In genomic region chr11:43861141-43861540, GRCh38 we compare ENCODE assay signal across 38 cellular contexts.
"Had no signal": no experiment of that assay in that cellular context is flagged by ENCODE, and none has a peak within 500 bp of the region (broad histone marks: within the 10 kb centered on the region; RNA-seq: fewer than 3 reads in every experiment).

No MANE protein-coding gene starts in this region.

- H3K4me1 ChIP-seq: adrenal gland, ascending aorta, body of pancreas, breast epithelium had no signal

- H3K4me3 Mint-ChIP-seq: activated naive CD4-positive, alpha-beta T cell treated with anti-CD3 and anti-CD28 coated beads for 36 hours; activated naive CD4-positive, alpha-beta T cell treated with anti-CD3 and anti-CD28 coated beads, Interleukin-2, amount 10 ng/mL, durations not matched to agents 7 days and 5 days; activated naive CD8-positive, alpha-beta T cell; activated naive CD8-positive, alpha-beta T cell treated with anti-CD3 and anti-CD28 coated beads for 36 hours; activated naive CD8-positive, alpha-beta T cell treated with anti-CD3 and anti-CD28 coated beads, Interleukin-2, amount 10 ng/mL, durations not matched to agents 7 days and 5 days; activated naive CD8-positive, alpha-beta T cell treated with anti-CD3 and anti-CD28 coated beads, Interleukin-2, amount 50 U/mL, for 24 hours; activated T-cell treated with anti-CD3 and anti-CD28 coated beads, Interleukin-2, amount 50 U/mL, for 24 hours; activated T-cell treated with anti-CD3 and anti-CD28 coated beads, Interleukin-2, amount 50 U/mL, for 4 hours; activated T-cell treated with anti-CD3 and anti-CD28 coated beads, Interleukin-2, amount 50 U/mL, for 72 hours; activated T-helper 1 cell treated with anti-CD3 and anti-CD28 coated beads, Interleukin-12 subunit alpha, Interleukin-12 subunit beta, Interleukin-2, Interleukin-4 antibody, amounts not matched to agents 30 ng/mL and 10 ng/mL and 1 ng/mL, durations not matched to agents 14 hours and 24 hours and 36 hours; activated T-helper 17 cell treated with anti-CD3 and anti-CD28 coated beads, Interleukin-2, amount 50 U/mL, for 72 hours; brain; central memory CD8-positive, alpha-beta T cell had no signal

- H3K36me3 ChIP-seq: ascending aorta, brain microvascular endothelial cell, breast epithelium, cardiac muscle cell had no signal

- H3K9me3 ChIP-seq: adrenal gland, ascending aorta had no signal

- H3K9me3 Mint-ChIP-seq: central memory CD8-positive, alpha-beta T cell had no signal

- H3K27ac Mint-ChIP-seq: activated naive CD4-positive, alpha-beta T cell treated with anti-CD3 and anti-CD28 coated beads for 36 hours; activated naive CD4-positive, alpha-beta T cell treated with anti-CD3 and anti-CD28 coated beads, Interleukin-2, amount 10 ng/mL, durations not matched to agents 7 days and 5 days; activated naive CD8-positive, alpha-beta T cell; activated naive CD8-positive, alpha-beta T cell treated with anti-CD3 and anti-CD28 coated beads for 36 hours; activated naive CD8-positive, alpha-beta T cell treated with anti-CD3 and anti-CD28 coated beads, Interleukin-2, amount 10 ng/mL, durations not matched to agents 7 days and 5 days; activated naive CD8-positive, alpha-beta T cell treated with anti-CD3 and anti-CD28 coated beads, Interleukin-2, amount 50 U/mL, for 24 hours; activated T-cell treated with anti-CD3 and anti-CD28 coated beads, Interleukin-2, amount 50 U/mL, for 24 hours; activated T-cell treated with anti-CD3 and anti-CD28 coated beads, Interleukin-2, amount 50 U/mL, for 72 hours; activated T-helper 1 cell treated with anti-CD3 and anti-CD28 coated beads, Interleukin-12 subunit alpha, Interleukin-12 subunit beta, Interleukin-2, Interleukin-4 antibody, amounts not matched to agents 30 ng/mL and 10 ng/mL and 1 ng/mL, durations not matched to agents 14 hours and 24 hours and 36 hours; activated T-helper 17 cell treated with anti-CD3 and anti-CD28 coated beads, Interleukin-2, amount 50 U/mL, for 72 hours; activated T-helper 2 cell treated with anti-CD3 and anti-CD28 coated beads, Interferon-gamma antibody, Interleukin-2, Interleukin-4, amounts not matched to agents 10 μg/mL and 5 μg/mL and 100 μg/mL, durations not matched to agents 14 hours and 24 hours and 36 hours; brain had no signal

- DNase-seq: activated effector memory CD4-positive, alpha-beta T cell treated with anti-CD3 and anti-CD28 coated beads, Interleukin-2, amount 50 U/mL, for 16 hours; activated effector memory CD4-positive, alpha-beta T cell treated with Interleukin-2 at 50 U/mL for 16 hours; activated gamma-delta T cell; activated gamma-delta T cell treated with Interleukin-2 at 50 U/mL for 16 hours; activated naive CD4-positive, alpha-beta T cell; activated naive CD4-positive, alpha-beta T cell treated with anti-CD3 and anti-CD28 coated beads for 36 hours; activated naive CD4-positive, alpha-beta T cell treated with anti-CD3 and anti-CD28 coated beads, Interleukin-2, amount 10 ng/mL, durations not matched to agents 7 days and 5 days; activated naive CD4-positive, alpha-beta T cell treated with anti-CD3 and anti-CD28 coated beads, Interleukin-2, amount 50 U/mL, for 16 hours; activated naive CD4-positive, alpha-beta T cell treated with Interleukin-2 at 50 U/mL for 16 hours; activated naive CD8-positive, alpha-beta T cell treated with anti-CD3 and anti-CD28 coated beads for 36 hours; activated naive CD8-positive, alpha-beta T cell treated with anti-CD3 and anti-CD28 coated beads, Interleukin-2, amount 10 ng/mL, durations not matched to agents 7 days and 5 days; activated naive CD8-positive, alpha-beta T cell treated with anti-CD3 and anti-CD28 coated beads, Interleukin-2, amount 50 U/mL, for 24 hours; activated T-cell treated with anti-CD3 and anti-CD28 coated beads, Interleukin-2, amount 50 U/mL, for 1 hour; activated T-cell treated with anti-CD3 and anti-CD28 coated beads, Interleukin-2, amount 50 U/mL, for 24 hours; activated T-cell treated with anti-CD3 and anti-CD28 coated beads, Interleukin-2, amount 50 U/mL, for 4 hours; activated T-cell treated with anti-CD3 and anti-CD28 coated beads, Interleukin-2, amount 50 U/mL, for 48 hours; activated T-cell treated with anti-CD3 and anti-CD28 coated beads, Interleukin-2, amount 50 U/mL, for 72 hours; adrenal gland; amniotic stem cell; amygdala; anterior cingulate cortex; aorta; body of pancreas; brain microvascular endothelial cell; caudate nucleus; central memory CD4-positive, alpha-beta T cell; cerebellar nuclear complex had no signal

- H3K27ac ChIP-seq: adrenal gland, ascending aorta, body of pancreas, brain microvascular endothelial cell, breast epithelium, cardiac muscle cell had no signal

- FAIRE-seq: astrocyte, bronchial epithelial cell had no signal

- H3K27me3 Mint-ChIP-seq: activated naive CD8-positive, alpha-beta T cell had no signal

- H3K27me3 ChIP-seq: adrenal gland, ascending aorta, body of pancreas, brain microvascular endothelial cell, breast epithelium, cardiac muscle cell had no signal

- H3K4me3 ChIP-seq: adrenal gland, ascending aorta, body of pancreas, breast epithelium, cardiac muscle cell had no signal

- H3K4me1 Mint-ChIP-seq: activated naive CD4-positive, alpha-beta T cell treated with anti-CD3 and anti-CD28 coated beads, Interleukin-2, amount 10 ng/mL, durations not matched to agents 7 days and 5 days; activated naive CD8-positive, alpha-beta T cell treated with anti-CD3 and anti-CD28 coated beads for 36 hours; activated naive CD8-positive, alpha-beta T cell treated with anti-CD3 and anti-CD28 coated beads, Interleukin-2, amount 10 ng/mL, durations not matched to agents 7 days and 5 days; activated T-helper 17 cell treated with anti-CD3 and anti-CD28 coated beads, Interleukin-2, amount 50 U/mL, for 72 hours; brain; central memory CD8-positive, alpha-beta T cell had no signal

- H3K36me3 Mint-ChIP-seq: brain had no signal

- ATAC-seq: activated naive CD8-positive, alpha-beta T cell treated with anti-CD3 and anti-CD28 coated beads, Interleukin-2, amount 50 U/mL, for 24 hours; activated T-cell treated with anti-CD3 and anti-CD28 coated beads, Interleukin-2, amount 50 U/mL, for 4 hours; activated T-cell treated with anti-CD3 and anti-CD28 coated beads, Interleukin-2, amount 50 U/mL, for 72 hours; activated T-helper 17 cell treated with anti-CD3 and anti-CD28 coated beads, Interleukin-2, amount 50 U/mL, for 72 hours; body of pancreas had no signal
